Comparison of ENCODE assay signal across 25 cellular contexts in the genomic region with DNA sequence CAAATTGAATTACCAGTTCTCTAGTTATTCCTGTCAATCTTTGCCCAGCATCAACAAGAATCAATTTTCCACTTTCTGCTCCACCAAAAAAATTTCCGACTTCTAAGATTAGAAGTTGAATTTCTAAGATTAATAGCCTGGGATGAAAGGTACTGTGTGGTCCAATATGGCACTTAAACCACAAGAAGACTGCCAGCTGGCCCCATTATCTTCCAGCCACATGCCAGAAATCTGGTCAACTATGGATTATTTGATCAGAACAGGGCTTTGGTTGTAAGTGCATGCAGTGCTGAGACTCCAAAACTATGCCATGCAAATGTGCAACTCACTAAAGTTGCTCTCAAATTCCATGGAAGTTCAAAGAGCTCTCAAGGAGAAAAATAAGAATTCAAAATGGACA.
"Had no signal": no experiment of that assay in that cellular context is flagged by ENCODE, and none has a peak within 500 bp of the region (broad histone marks: within the 10 kb centered on the region; RNA-seq: fewer than 3 reads in every experiment).

No MANE protein-coding gene starts in this region.

- H3K36me3 ChIP-seq: colonic mucosa, right atrium auricular region, uterus had no signal

- DNase-seq: activated CD4-positive, alpha-beta T cell treated with anti-CD3 and anti-CD28 coated beads, Interleukin-2, amount 10 ng/mL, durations not matched to agents 24 days and 14 days; activated CD8-positive, alpha-beta memory T cell treated with anti-CD3 and anti-CD28 coated beads, Interleukin-2, amount 50 U/mL, for 4 hours; activated CD8-positive, alpha-beta T cell treated with anti-CD3 and anti-CD28 coated beads, Interleukin-2, amount 10 ng/mL, durations not matched to agents 7 days and 5 days; activated gamma-delta T cell; activated T-cell treated with anti-CD3 and anti-CD28 coated beads, Interleukin-2, amount 50 U/mL, for 72 hours; body of pancreas; central memory CD4-positive, alpha-beta T cell; colonic mucosa; foreskin keratinocyte; immature natural killer cell; left cardiac atrium; naive thymus-derived CD4-positive, alpha-beta T cell; nucleus accumbens; posterior cingulate gyrus; stimulated activated CD4-positive, alpha-beta T cell treated with anti-CD3 and anti-CD28 coated beads, Interleukin-15, amount 100 ng/mL, for 24 hours; stimulated activated CD4-positive, alpha-beta T cell treated with anti-CD3 and anti-CD28 coated beads, Interleukin-4, amount 100 ng/mL, for 1 hour; stimulated activated naive B cell treated with anti-CD40 and anti-IgM and Interleukin-4, amounts not matched to agents 10 μg/mL and 1 μg/mL and 100 μg/mL, for 72 hours; tibial artery; uterus had no signal

- H3K27me3 Mint-ChIP-seq: stimulated activated naive B cell treated with anti-CD40 and anti-IgM and Interleukin-4, amounts not matched to agents 10 μg/mL and 1 μg/mL and 100 μg/mL, for 72 hours had no signal

- H3K4me1 Mint-ChIP-seq: activated CD4-positive, alpha-beta T cell treated with anti-CD3 and anti-CD28 coated beads, Interleukin-2, amount 10 ng/mL, durations not matched to agents 24 days and 14 days; immature natural killer cell; naive thymus-derived CD4-positive, alpha-beta T cell; stimulated activated naive B cell treated with anti-CD40 and anti-IgM and Interleukin-4, amounts not matched to agents 10 μg/mL and 1 μg/mL and 100 μg/mL, for 72 hours had no signal

- H3K4me3 ChIP-seq: body of pancreas, colonic mucosa, lung, right atrium auricular region, skin epidermis, tibial artery, uterus had no signal

- H3K27ac ChIP-seq: body of pancreas, colonic mucosa, foreskin keratinocyte, right atrium auricular region, skin epidermis, tibial artery, uterus had no signal

- H3K36me3 Mint-ChIP-seq: immature natural killer cell had no signal

- ATAC-seq: activated CD8-positive, alpha-beta T cell treated with anti-CD3 and anti-CD28 coated beads, Interleukin-2, amount 10 ng/mL, durations not matched to agents 7 days and 5 days; activated naive CD4-positive, alpha-beta T cell treated with anti-CD3 and anti-CD28 coated beads, Interleukin-2, amount 50 U/mL, for 72 hours; activated T-cell treated with anti-CD3 and anti-CD28 coated beads, Interleukin-2, amount 50 U/mL, for 72 hours; body of pancreas; esophagus mucosa; foreskin keratinocyte; left cardiac atrium; naive thymus-derived CD4-positive, alpha-beta T cell; stimulated activated naive B cell treated with anti-CD40 and anti-IgM and Interleukin-4, amounts not matched to agents 10 μg/mL and 1 μg/mL and 100 μg/mL, for 72 hours; WTC11 had no signal

- H3K9me3 Mint-ChIP-seq: activated CD4-positive, alpha-beta T cell treated with anti-CD3 and anti-CD28 coated beads, Interleukin-2, amount 10 ng/mL, durations not matched to agents 24 days and 14 days had no signal

- H3K4me1 ChIP-seq: body of pancreas, colonic mucosa, foreskin keratinocyte, uterus had no signal

- H3K4me3 Mint-ChIP-seq: activated CD4-positive, alpha-beta T cell treated with anti-CD3 and anti-CD28 coated beads, Interleukin-2, amount 10 ng/mL, durations not matched to agents 24 days and 14 days; activated CD8-positive, alpha-beta T cell treated with anti-CD3 and anti-CD28 coated beads, Interleukin-2, amount 10 ng/mL, durations not matched to agents 7 days and 5 days; activated T-cell treated with anti-CD3 and anti-CD28 coated beads, Interleukin-2, amount 50 U/mL, for 72 hours; immature natural killer cell; naive thymus-derived CD4-positive, alpha-beta T cell; stimulated activated naive B cell treated with anti-CD40 and anti-IgM and Interleukin-4, amounts not matched to agents 10 μg/mL and 1 μg/mL and 100 μg/mL, for 72 hours; WTC11 had no signal

- H3K9me3 ChIP-seq: colonic mucosa, tibial artery had no signal

- H3K27me3 ChIP-seq: body of pancreas, colonic mucosa, foreskin keratinocyte, right atrium auricular region, tibial artery, uterus had no signal

- H3K27ac Mint-ChIP-seq: activated CD4-positive, alpha-beta T cell treated with anti-CD3 and anti-CD28 coated beads, Interleukin-2, amount 10 ng/mL, durations not matched to agents 24 days and 14 days; activated CD8-positive, alpha-beta T cell treated with anti-CD3 and anti-CD28 coated beads, Interleukin-2, amount 10 ng/mL, durations not matched to agents 7 days and 5 days; activated naive CD4-positive, alpha-beta T cell treated with anti-CD3 and anti-CD28 coated beads, Interleukin-2, amount 50 U/mL, for 72 hours; activated T-cell treated with anti-CD3 and anti-CD28 coated beads, Interleukin-2, amount 50 U/mL, for 72 hours; immature natural killer cell; naive thymus-derived CD4-positive, alpha-beta T cell; stimulated activated naive B cell treated with anti-CD40 and anti-IgM and Interleukin-4, amounts not matched to agents 10 μg/mL and 1 μg/mL and 100 μg/mL, for 72 hours; WTC11 had no signal
